Comparison of ENCODE assay signal across 20 cellular contexts in genomic region chrY:7453353-7453752, GRCh38.
DNase-seq lines count a peak whose midpoint lies in the region; ATAC-seq, FAIRE-seq and TF ChIP-seq lines count a peak whose summit lies in the region.
"Had no signal": no experiment of that assay in that cellular context is flagged by ENCODE, and none has a peak within 500 bp of the region (broad histone marks: within the 10 kb centered on the region; RNA-seq: fewer than 3 reads in every experiment).

No MANE protein-coding gene starts in this region.

- no peaks in the 10 kb centered on the region for H3K36me3 Mint-ChIP-seq in stimulated activated memory B cell treated with anti-CD40 and anti-IgM and Interleukin-4, amounts not matched to agents 10 μg/mL and 1 μg/mL and 100 μg/mL, for 72 hours

- TF ChIP-seq POLR2A in heart left ventricle (IDR thresholded peaks at IDR 0.05), result no peak

- no peak overlapping the region for H3K27ac Mint-ChIP-seq in stimulated activated memory B cell treated with anti-CD40 and anti-IgM and Interleukin-4, amounts not matched to agents 10 μg/mL and 1 μg/mL and 100 μg/mL, for 72 hours
- H3K27ac Mint-ChIP-seq: activated CD4-positive, alpha-beta memory T cell treated with anti-CD3 and anti-CD28 coated beads, Interleukin-2, amount 10 ng/mL, durations not matched to agents 7 days and 5 days; activated T-helper 1 cell treated with anti-CD3 and anti-CD28 coated beads, Interleukin-12 subunit alpha, Interleukin-12 subunit beta, Interleukin-2, Interleukin-4 antibody, amounts not matched to agents 30 ng/mL and 10 ng/mL and 1 ng/mL, durations not matched to agents 14 hours and 24 hours and 36 hours had no signal

- H3K9me3 ChIP-seq in heart left ventricle, result no peaks in the 10 kb centered on the region
- H3K9me3 ChIP-seq: left lung, tibial artery had no signal

- no peaks in the 10 kb centered on the region for H3K4me1 ChIP-seq in heart left ventricle
- H3K4me1 ChIP-seq: left lung, parathyroid adenoma had no signal

- H3K27me3 Mint-ChIP-seq in stimulated activated memory B cell treated with anti-CD40 and anti-IgM and Interleukin-4, amounts not matched to agents 10 μg/mL and 1 μg/mL and 100 μg/mL, for 72 hours, result peaks cover 16% of the 10 kb centered on the region

- no peaks in the 10 kb centered on the region for H3K27me3 ChIP-seq in heart left ventricle
- H3K27me3 ChIP-seq: left lung, tibial artery had no signal

- TF ChIP-seq CTCF in D721Med (IDR thresholded peaks at IDR 0.05; ENCODE audit: insufficient read depth, missing control alignments) (no peak), heart left ventricle (IDR thresholded peaks at IDR 0.05) (no peak)

- FAIRE-seq in GM19239 (lab: Jason Lieb, UNC) (peak; percentile 39), D721Med (lab: Jason Lieb, UNC) (no peak)
- FAIRE-seq: small intestine had no signal

- no peak overlapping the region for H3K4me3 Mint-ChIP-seq in stimulated activated memory B cell treated with anti-CD40 and anti-IgM and Interleukin-4, amounts not matched to agents 10 μg/mL and 1 μg/mL and 100 μg/mL, for 72 hours
- H3K4me3 Mint-ChIP-seq: activated CD4-positive, alpha-beta memory T cell treated with anti-CD3 and anti-CD28 coated beads, Interleukin-2, amount 10 ng/mL, durations not matched to agents 7 days and 5 days; activated T-helper 1 cell treated with anti-CD3 and anti-CD28 coated beads, Interleukin-12 subunit alpha, Interleukin-12 subunit beta, Interleukin-2, Interleukin-4 antibody, amounts not matched to agents 30 ng/mL and 10 ng/mL and 1 ng/mL, durations not matched to agents 14 hours and 24 hours and 36 hours had no signal

- no peaks in the 10 kb centered on the region for H3K36me3 ChIP-seq in heart left ventricle
- H3K36me3 ChIP-seq: left lung, tibial artery had no signal

- H3K27ac ChIP-seq in heart left ventricle, result no peak overlapping the region
- H3K27ac ChIP-seq: C4-2B, left lung, parathyroid adenoma, SK-N-MC, tibial artery had no signal

- peaks cover 10% of the 10 kb centered on the region for H3K4me1 Mint-ChIP-seq in stimulated activated memory B cell treated with anti-CD40 and anti-IgM and Interleukin-4, amounts not matched to agents 10 μg/mL and 1 μg/mL and 100 μg/mL, for 72 hours
- H3K4me1 Mint-ChIP-seq: activated CD4-positive, alpha-beta memory T cell treated with anti-CD3 and anti-CD28 coated beads, Interleukin-2, amount 10 ng/mL, durations not matched to agents 7 days and 5 days had no signal

- peaks cover 6% of the 10 kb centered on the region for H3K9me3 Mint-ChIP-seq in stimulated activated memory B cell treated with anti-CD40 and anti-IgM and Interleukin-4, amounts not matched to agents 10 μg/mL and 1 μg/mL and 100 μg/mL, for 72 hours
- H3K9me3 Mint-ChIP-seq: activated CD4-positive, alpha-beta memory T cell treated with anti-CD3 and anti-CD28 coated beads, Interleukin-2, amount 10 ng/mL, durations not matched to agents 7 days and 5 days; activated T-helper 1 cell treated with anti-CD3 and anti-CD28 coated beads, Interleukin-12 subunit alpha, Interleukin-12 subunit beta, Interleukin-2, Interleukin-4 antibody, amounts not matched to agents 30 ng/mL and 10 ng/mL and 1 ng/mL, durations not matched to agents 14 hours and 24 hours and 36 hours had no signal

- intact Hi-C loops in heart left ventricle (cut with DNase I), result no loop called here

- peak; percentile 2 for DNase-seq in GM19239 (ENCODE audit: insufficient read length, low spot score)
- DNase-seq in NCI-H69 (lab: John Stamatoyannopoulos, UW), result peak; percentile 5
- DNase-seq in cerebellar nuclear complex (lab: John Stamatoyannopoulos, UW), result no peak
- DNase-seq in D721Med (ENCODE audit: insufficient read length, low spot score), result no peak
- DNase-seq in heart left ventricle, result no peak
- DNase-seq: activated CD4-positive, alpha-beta memory T cell treated with anti-CD3 and anti-CD28 coated beads, Interleukin-2, amount 10 ng/mL, durations not matched to agents 7 days and 5 days; central memory CD4-positive, alpha-beta T cell; DMS79 treated with DMSO at 0.1 percent for 48 hours; Karpas-422; left lung; NCI-H1417; NCI-H345; small intestine; tibial artery had no signal

- WGBS in heart left ventricle, 4 donors, result 88 to 91% methylated on average over 5 of the region's 5 CpGs; no CpG with 5 or more reads in 2 of the 4 donors

- peak; percentile 87 for ATAC-seq in HG02938 (IDR thresholded peaks at IDR 0.05; ENCODE audit: unreplicated experiment)
- peak; percentile 79 for ATAC-seq in stimulated activated memory B cell treated with anti-CD40 and anti-IgM and Interleukin-4, amounts not matched to agents 10 μg/mL and 1 μg/mL and 100 μg/mL, for 72 hours
- ATAC-seq in heart left ventricle, result no peak
- ATAC-seq: left lung had no signal

- H3K4me3 ChIP-seq in heart left ventricle, result no peak overlapping the region
- H3K4me3 ChIP-seq: left lung, SK-N-MC, tibial artery had no signal

Comparison
In these comparisons a context has a peak if more than half of its experiments do, and no peak if none do; other contexts are left out.
1. DNase-seq: peak in GM19239 (single experiment) and NCI-H69 (single experiment); none in cerebellar nuclear complex (0 of 2), D721Med (single experiment) and heart left ventricle (0 of 5).
2. ATAC-seq: peak in HG02938 (single experiment) and stimulated activated memory B cell treated with anti-CD40 and anti-IgM and Interleukin-4, amounts not matched to agents 10 μg/mL and 1 μg/mL and 100 μg/mL, for 72 hours (single experiment); none in heart left ventricle (0 of 4).